1 cellular context compared by ENCODE assay signal in the genomic region with DNA sequence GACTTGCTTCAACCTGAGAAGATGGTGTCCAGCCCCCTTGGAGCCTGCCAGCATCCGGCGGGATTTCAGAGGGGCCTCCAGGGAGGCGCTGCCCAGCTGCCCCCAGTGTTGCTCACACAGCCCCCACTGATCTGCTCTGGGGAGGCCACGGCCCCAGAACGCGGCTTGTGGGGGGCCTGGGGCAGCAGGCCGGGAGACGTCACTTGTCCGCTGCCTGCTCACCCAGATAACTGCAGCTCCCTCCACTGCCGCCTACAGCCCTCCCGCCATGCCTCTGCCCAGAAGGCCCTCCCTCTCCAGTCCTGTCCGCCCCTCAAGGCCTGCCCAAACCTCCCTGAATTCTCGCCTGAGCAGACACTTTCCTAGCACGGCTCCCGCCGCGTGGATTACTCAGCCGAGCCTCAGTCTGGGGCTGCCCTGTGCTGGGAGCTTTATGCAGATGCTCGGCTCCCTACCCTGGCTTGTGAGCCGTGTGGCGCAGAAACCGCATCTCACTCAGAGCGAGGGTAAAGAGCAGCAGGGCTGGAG.
TF ChIP-seq lines count a peak whose summit lies in the region.

No MANE protein-coding gene starts in this region.

TF ChIP-seq in HepG2, 621 proteins besides CTCF, POLR2A, EP300 and RAD21 (continues in another document):
- no peak for TF ChIP-seq KMT2A (CRISPR knock-in tag; IDR thresholded peaks at IDR 0.05)
- TF ChIP-seq ZNF205 (CRISPR knock-in tag; IDR thresholded peaks at IDR 0.05) = no peak
- TF ChIP-seq, protein P1, sequence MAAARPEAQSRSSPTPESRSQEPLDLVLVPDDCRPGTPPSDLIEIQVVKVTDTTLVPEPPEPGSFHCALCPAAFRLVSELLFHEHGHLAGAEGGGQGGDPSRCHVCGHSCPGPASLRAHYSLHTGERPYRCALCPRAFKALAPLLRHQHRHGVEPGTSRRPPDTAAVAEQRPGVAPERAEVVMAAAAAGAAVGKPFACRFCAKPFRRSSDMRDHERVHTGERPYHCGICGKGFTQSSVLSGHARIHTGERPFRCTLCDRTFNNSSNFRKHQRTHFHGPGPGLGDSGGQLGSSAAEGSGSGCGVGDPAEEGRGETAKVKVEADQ (CRISPR knock-in tag; IDR thresholded peaks at IDR 0.05; ENCODE audit: borderline replicate concordance) = no peak
- TF ChIP-seq ZSCAN30 (CRISPR knock-in tag; IDR thresholded peaks at IDR 0.05) = no peak
- TF ChIP-seq SNAI1 (CRISPR knock-in tag; IDR thresholded peaks at IDR 0.05; ENCODE audit: borderline replicate concordance) = no peak
- TF ChIP-seq, protein P2, sequence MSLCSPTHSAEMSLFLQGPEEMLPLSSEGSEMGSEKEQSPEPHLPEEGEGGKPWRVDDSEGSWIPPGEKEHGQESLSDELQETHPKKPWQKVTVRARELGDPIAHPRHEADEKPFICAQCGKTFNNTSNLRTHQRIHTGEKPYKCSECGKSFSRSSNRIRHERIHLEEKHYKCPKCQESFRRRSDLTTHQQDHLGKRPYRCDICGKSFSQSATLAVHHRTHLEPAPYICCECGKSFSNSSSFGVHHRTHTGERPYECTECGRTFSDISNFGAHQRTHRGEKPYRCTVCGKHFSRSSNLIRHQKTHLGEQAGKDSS (CRISPR knock-in tag; IDR thresholded peaks at IDR 0.05; ENCODE audit: borderline replicate concordance, low read depth) = no peak
- peak; percentile 51; the same call in 1 of the 2 replicates for TF ChIP-seq ZFX (CRISPR knock-in tag; IDR thresholded peaks at IDR 0.05; ENCODE audit: low read depth)
- TF ChIP-seq STAT5B (CRISPR knock-in tag; IDR thresholded peaks at IDR 0.05) = no peak
- no peak for TF ChIP-seq WIZ (CRISPR knock-in tag; IDR thresholded peaks at IDR 0.05)
- no peak for TF ChIP-seq ZNF253 (CRISPR knock-in tag; IDR thresholded peaks at IDR 0.05; ENCODE audit: borderline replicate concordance)
- TF ChIP-seq RNF2 (conservative IDR thresholded peaks at IDR 0.05; ENCODE audit: low read depth) = no peak
- TF ChIP-seq, protein P3, sequence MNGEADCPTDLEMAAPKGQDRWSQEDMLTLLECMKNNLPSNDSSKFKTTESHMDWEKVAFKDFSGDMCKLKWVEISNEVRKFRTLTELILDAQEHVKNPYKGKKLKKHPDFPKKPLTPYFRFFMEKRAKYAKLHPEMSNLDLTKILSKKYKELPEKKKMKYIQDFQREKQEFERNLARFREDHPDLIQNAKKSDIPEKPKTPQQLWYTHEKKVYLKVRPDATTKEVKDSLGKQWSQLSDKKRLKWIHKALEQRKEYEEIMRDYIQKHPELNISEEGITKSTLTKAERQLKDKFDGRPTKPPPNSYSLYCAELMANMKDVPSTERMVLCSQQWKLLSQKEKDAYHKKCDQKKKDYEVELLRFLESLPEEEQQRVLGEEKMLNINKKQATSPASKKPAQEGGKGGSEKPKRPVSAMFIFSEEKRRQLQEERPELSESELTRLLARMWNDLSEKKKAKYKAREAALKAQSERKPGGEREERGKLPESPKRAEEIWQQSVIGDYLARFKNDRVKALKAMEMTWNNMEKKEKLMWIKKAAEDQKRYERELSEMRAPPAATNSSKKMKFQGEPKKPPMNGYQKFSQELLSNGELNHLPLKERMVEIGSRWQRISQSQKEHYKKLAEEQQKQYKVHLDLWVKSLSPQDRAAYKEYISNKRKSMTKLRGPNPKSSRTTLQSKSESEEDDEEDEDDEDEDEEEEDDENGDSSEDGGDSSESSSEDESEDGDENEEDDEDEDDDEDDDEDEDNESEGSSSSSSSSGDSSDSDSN (CRISPR knock-in tag; IDR thresholded peaks at IDR 0.05) = peak; percentile 47; the same call in 1 of the 2 replicates
- TF ChIP-seq HCFC1 (IDR thresholded peaks at IDR 0.05; ENCODE audit: low read depth, low read length) = no peak
- TF ChIP-seq, protein P4, sequence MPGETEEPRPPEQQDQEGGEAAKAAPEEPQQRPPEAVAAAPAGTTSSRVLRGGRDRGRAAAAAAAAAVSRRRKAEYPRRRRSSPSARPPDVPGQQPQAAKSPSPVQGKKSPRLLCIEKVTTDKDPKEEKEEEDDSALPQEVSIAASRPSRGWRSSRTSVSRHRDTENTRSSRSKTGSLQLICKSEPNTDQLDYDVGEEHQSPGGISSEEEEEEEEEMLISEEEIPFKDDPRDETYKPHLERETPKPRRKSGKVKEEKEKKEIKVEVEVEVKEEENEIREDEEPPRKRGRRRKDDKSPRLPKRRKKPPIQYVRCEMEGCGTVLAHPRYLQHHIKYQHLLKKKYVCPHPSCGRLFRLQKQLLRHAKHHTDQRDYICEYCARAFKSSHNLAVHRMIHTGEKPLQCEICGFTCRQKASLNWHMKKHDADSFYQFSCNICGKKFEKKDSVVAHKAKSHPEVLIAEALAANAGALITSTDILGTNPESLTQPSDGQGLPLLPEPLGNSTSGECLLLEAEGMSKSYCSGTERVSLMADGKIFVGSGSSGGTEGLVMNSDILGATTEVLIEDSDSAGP (CRISPR knock-in tag; IDR thresholded peaks at IDR 0.05; ENCODE audit: borderline replicate concordance) = peak; percentile 38; the same call in 1 of the 2 replicates
- TF ChIP-seq, protein P5, sequence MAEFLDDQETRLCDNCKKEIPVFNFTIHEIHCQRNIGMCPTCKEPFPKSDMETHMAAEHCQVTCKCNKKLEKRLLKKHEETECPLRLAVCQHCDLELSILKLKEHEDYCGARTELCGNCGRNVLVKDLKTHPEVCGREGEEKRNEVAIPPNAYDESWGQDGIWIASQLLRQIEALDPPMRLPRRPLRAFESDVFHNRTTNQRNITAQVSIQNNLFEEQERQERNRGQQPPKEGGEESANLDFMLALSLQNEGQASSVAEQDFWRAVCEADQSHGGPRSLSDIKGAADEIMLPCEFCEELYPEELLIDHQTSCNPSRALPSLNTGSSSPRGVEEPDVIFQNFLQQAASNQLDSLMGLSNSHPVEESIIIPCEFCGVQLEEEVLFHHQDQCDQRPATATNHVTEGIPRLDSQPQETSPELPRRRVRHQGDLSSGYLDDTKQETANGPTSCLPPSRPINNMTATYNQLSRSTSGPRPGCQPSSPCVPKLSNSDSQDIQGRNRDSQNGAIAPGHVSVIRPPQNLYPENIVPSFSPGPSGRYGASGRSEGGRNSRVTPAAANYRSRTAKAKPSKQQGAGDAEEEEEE (CRISPR knock-in tag; IDR thresholded peaks at IDR 0.05; ENCODE audit: borderline replicate concordance) = no peak
- TF ChIP-seq, protein P6, sequence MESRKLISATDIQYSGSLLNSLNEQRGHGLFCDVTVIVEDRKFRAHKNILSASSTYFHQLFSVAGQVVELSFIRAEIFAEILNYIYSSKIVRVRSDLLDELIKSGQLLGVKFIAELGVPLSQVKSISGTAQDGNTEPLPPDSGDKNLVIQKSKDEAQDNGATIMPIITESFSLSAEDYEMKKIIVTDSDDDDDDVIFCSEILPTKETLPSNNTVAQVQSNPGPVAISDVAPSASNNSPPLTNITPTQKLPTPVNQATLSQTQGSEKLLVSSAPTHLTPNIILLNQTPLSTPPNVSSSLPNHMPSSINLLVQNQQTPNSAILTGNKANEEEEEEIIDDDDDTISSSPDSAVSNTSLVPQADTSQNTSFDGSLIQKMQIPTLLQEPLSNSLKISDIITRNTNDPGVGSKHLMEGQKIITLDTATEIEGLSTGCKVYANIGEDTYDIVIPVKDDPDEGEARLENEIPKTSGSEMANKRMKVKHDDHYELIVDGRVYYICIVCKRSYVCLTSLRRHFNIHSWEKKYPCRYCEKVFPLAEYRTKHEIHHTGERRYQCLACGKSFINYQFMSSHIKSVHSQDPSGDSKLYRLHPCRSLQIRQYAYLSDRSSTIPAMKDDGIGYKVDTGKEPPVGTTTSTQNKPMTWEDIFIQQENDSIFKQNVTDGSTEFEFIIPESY (CRISPR knock-in tag; IDR thresholded peaks at IDR 0.05) = no peak
- TF ChIP-seq SSRP1 (CRISPR knock-in tag; IDR thresholded peaks at IDR 0.05) = no peak
- TF ChIP-seq, protein P7, sequence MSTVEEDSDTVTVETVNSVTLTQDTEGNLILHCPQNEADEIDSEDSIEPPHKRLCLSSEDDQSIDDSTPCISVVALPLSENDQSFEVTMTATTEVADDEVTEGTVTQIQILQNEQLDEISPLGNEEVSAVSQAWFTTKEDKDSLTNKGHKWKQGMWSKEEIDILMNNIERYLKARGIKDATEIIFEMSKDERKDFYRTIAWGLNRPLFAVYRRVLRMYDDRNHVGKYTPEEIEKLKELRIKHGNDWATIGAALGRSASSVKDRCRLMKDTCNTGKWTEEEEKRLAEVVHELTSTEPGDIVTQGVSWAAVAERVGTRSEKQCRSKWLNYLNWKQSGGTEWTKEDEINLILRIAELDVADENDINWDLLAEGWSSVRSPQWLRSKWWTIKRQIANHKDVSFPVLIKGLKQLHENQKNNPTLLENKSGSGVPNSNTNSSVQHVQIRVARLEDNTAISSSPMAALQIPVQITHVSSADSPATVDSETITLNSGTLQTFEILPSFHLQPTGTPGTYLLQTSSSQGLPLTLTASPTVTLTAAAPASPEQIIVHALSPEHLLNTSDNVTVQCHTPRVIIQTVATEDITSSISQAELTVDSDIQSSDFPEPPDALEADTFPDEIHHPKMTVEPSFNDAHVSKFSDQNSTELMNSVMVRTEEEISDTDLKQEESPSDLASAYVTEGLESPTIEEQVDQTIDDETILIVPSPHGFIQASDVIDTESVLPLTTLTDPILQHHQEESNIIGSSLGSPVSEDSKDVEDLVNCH (CRISPR knock-in tag; IDR thresholded peaks at IDR 0.05) = no peak
- no peak for TF ChIP-seq NR1H2 (CRISPR knock-in tag; IDR thresholded peaks at IDR 0.05; ENCODE audit: borderline replicate concordance, low read depth)
- TF ChIP-seq KDM2A (CRISPR knock-in tag; IDR thresholded peaks at IDR 0.05; ENCODE audit: borderline replicate concordance, low read depth) = no peak
- TF ChIP-seq, protein P8, sequence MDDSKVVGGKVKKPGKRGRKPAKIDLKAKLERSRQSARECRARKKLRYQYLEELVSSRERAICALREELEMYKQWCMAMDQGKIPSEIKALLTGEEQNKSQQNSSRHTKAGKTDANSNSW (CRISPR knock-in tag; IDR thresholded peaks at IDR 0.05; ENCODE audit: borderline replicate concordance) = no peak
- TF ChIP-seq, protein P9, sequence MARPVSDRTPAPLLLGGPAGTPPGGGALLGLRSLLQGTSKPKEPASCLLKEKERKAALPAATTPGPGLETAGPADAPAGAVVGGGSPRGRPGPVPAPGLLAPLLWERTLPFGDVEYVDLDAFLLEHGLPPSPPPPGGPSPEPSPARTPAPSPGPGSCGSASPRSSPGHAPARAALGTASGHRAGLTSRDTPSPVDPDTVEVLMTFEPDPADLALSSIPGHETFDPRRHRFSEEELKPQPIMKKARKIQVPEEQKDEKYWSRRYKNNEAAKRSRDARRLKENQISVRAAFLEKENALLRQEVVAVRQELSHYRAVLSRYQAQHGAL (CRISPR knock-in tag; IDR thresholded peaks at IDR 0.05; ENCODE audit: not compliant biosample characterization) = no peak
- no peak for TF ChIP-seq ZNF501 (CRISPR knock-in tag; IDR thresholded peaks at IDR 0.05)
- no peak for TF ChIP-seq ZNF672 (CRISPR knock-in tag; IDR thresholded peaks at IDR 0.05)
- TF ChIP-seq ZNF354B (CRISPR knock-in tag; IDR thresholded peaks at IDR 0.05) = no peak
- no peak for TF ChIP-seq KAT8 (CRISPR knock-in tag; IDR thresholded peaks at IDR 0.05)
- no peak for TF ChIP-seq POLR2G (IDR thresholded peaks at IDR 0.05; ENCODE audit: low read depth, low read length)
- TF ChIP-seq, protein P10, sequence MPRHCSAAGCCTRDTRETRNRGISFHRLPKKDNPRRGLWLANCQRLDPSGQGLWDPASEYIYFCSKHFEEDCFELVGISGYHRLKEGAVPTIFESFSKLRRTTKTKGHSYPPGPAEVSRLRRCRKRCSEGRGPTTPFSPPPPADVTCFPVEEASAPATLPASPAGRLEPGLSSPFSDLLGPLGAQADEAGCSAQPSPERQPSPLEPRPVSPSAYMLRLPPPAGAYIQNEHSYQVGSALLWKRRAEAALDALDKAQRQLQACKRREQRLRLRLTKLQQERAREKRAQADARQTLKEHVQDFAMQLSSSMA (CRISPR knock-in tag; IDR thresholded peaks at IDR 0.05) = no peak
- peak; percentile 27; the same call in 1 of the 2 replicates for TF ChIP-seq ZNF317 (CRISPR knock-in tag; IDR thresholded peaks at IDR 0.05)
- no peak for TF ChIP-seq ZNF615 (CRISPR knock-in tag; IDR thresholded peaks at IDR 0.05; ENCODE audit: borderline replicate concordance)
- TF ChIP-seq, protein P11, sequence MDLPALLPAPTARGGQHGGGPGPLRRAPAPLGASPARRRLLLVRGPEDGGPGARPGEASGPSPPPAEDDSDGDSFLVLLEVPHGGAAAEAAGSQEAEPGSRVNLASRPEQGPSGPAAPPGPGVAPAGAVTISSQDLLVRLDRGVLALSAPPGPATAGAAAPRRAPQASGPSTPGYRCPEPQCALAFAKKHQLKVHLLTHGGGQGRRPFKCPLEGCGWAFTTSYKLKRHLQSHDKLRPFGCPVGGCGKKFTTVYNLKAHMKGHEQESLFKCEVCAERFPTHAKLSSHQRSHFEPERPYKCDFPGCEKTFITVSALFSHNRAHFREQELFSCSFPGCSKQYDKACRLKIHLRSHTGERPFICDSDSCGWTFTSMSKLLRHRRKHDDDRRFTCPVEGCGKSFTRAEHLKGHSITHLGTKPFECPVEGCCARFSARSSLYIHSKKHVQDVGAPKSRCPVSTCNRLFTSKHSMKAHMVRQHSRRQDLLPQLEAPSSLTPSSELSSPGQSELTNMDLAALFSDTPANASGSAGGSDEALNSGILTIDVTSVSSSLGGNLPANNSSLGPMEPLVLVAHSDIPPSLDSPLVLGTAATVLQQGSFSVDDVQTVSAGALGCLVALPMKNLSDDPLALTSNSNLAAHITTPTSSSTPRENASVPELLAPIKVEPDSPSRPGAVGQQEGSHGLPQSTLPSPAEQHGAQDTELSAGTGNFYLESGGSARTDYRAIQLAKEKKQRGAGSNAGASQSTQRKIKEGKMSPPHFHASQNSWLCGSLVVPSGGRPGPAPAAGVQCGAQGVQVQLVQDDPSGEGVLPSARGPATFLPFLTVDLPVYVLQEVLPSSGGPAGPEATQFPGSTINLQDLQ (CRISPR knock-in tag; IDR thresholded peaks at IDR 0.05) = no peak
- no peak for TF ChIP-seq RBM22 (optimal IDR thresholded peaks at IDR 0.05; ENCODE audit: low read length)
- TF ChIP-seq SRSF9 (IDR thresholded peaks at IDR 0.05; ENCODE audit: borderline replicate concordance, insufficient read depth, low read depth, low read length, poor library complexity, severe bottlenecking) = no peak
